8 cellular contexts compared by ENCODE assay signal in the genomic region with DNA sequence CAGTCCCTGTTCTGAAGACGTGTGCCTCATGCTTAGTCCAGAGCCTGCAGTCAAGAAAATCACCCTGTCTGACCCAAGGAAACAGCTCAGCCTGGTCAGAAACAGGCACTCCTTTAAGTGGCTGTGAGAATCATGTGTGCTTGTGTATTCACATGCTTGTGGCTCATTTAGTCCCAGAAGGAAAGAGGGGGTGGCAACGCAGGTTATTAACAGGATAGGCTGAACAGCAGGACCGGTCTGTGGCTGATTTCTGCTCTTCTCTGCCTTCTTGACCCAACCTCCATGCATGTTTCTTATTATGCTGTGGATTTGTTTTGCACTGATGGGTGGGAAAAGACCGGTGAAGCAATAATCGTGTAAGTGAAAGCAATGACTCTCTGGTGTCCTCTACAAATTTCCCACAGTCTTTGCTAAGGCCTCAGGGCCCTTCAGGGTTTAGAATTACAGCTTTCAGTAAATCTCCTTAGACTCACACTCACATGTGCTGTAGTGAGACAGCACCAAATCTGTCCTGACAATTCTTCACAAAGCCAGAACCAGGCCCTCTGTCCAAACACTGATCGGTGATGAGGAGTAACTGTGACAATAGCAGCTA.
DNase-seq lines count a peak whose midpoint lies in the region; ATAC-seq and TF ChIP-seq lines count a peak whose summit lies in the region.

No MANE protein-coding gene starts in this region.

- peaks cover 99% of the 10 kb centered on the region for H3K4me1 Mint-ChIP-seq in stimulated activated naive CD8-positive, alpha-beta T cell treated with anti-CD3 and anti-CD28 coated beads, Interleukin-15, Interleukin-2, amounts not matched to agents 100 ng/mL and 50 ng/mL, for 24 hours (ENCODE audit: low read depth)

- H3K9me3 Mint-ChIP-seq in stimulated activated naive CD8-positive, alpha-beta T cell treated with anti-CD3 and anti-CD28 coated beads, Interleukin-15, Interleukin-2, amounts not matched to agents 100 ng/mL and 50 ng/mL, for 24 hours = peaks cover 5% of the 10 kb centered on the region

- H3K36me3 Mint-ChIP-seq in stimulated activated naive CD8-positive, alpha-beta T cell treated with anti-CD3 and anti-CD28 coated beads, Interleukin-15, Interleukin-2, amounts not matched to agents 100 ng/mL and 50 ng/mL, for 24 hours (ENCODE audit: low read depth) = peaks cover 18% of the 10 kb centered on the region

- TF ChIP-seq CTCF in WERI-Rb-1 (IDR thresholded peaks at IDR 0.05; ENCODE audit: low read depth, low read length) (no peak), left lung (IDR thresholded peaks at IDR 0.05) (no peak)

- intact Hi-C loops in left lung (cut with DNase I) = loop anchor here in 1 of 2 donors (10.0 kb wide), 1 partner anchor 326 kb away; no protein-coding TSS in a partner anchor

- peak overlapping the region; percentile 11 for H3K4me3 Mint-ChIP-seq in stimulated activated naive CD8-positive, alpha-beta T cell treated with anti-CD3 and anti-CD28 coated beads, Interleukin-15, Interleukin-2, amounts not matched to agents 100 ng/mL and 50 ng/mL, for 24 hours

- ATAC-seq in stimulated activated naive CD8-positive, alpha-beta T cell treated with anti-CD3 and anti-CD28 coated beads, Interleukin-15, Interleukin-2, amounts not matched to agents 100 U/mL and 50 U/mL, for 24 hours = no peak
- peak; percentile 85 for ATAC-seq in left lung

- no peak for DNase-seq in stimulated activated naive CD8-positive, alpha-beta T cell treated with anti-CD3 and anti-CD28 coated beads, Interleukin-15, Interleukin-2, amounts not matched to agents 100 U/mL and 50 U/mL, for 24 hours
- peak; percentile 30 for DNase-seq in WERI-Rb-1
- DNase-seq in left lung = no peak
- DNase-seq in Ammon's horn (ENCODE audit: low spot score) = no peak
- DNase-seq in cerebellar cortex (ENCODE audit: low spot score) = no peak
- DNase-seq in C1 segment of cervical spinal cord (lab: John Stamatoyannopoulos, UW) = no peak
- DNase-seq in mesenteric fat pad (ENCODE audit: low spot score) = no peak

- no peaks in the 10 kb centered on the region for H3K27me3 Mint-ChIP-seq in stimulated activated naive CD8-positive, alpha-beta T cell treated with anti-CD3 and anti-CD28 coated beads, Interleukin-15, Interleukin-2, amounts not matched to agents 100 ng/mL and 50 ng/mL, for 24 hours

- H3K36me3 ChIP-seq in WERI-Rb-1 (no peaks in the 10 kb centered on the region), left lung (no peaks in the 10 kb centered on the region)

- H3K27ac ChIP-seq in WERI-Rb-1 = peak overlapping the region; percentile 7
- peak overlapping the region in 1 of 2 donors; percentile 25 for H3K27ac ChIP-seq in left lung

- H3K4me3 ChIP-seq in WERI-Rb-1 (ENCODE audit: low read depth, low read length) (no peak overlapping the region; the same call in 1 of the 2 replicates), left lung (no peak overlapping the region)

- peak overlapping the region; percentile 97 for H3K27ac Mint-ChIP-seq in stimulated activated naive CD8-positive, alpha-beta T cell treated with anti-CD3 and anti-CD28 coated beads, Interleukin-15, Interleukin-2, amounts not matched to agents 100 ng/mL and 50 ng/mL, for 24 hours

- peaks cover 0 to 16% of the 10 kb centered on the region in 2 donors for H3K4me1 ChIP-seq in left lung

- H3K9me3 ChIP-seq in WERI-Rb-1 (ENCODE audit: severe bottlenecking) (no peaks in the 10 kb centered on the region), left lung (no peaks in the 10 kb centered on the region)

- H3K27me3 ChIP-seq in WERI-Rb-1 (ENCODE audit: insufficient read depth, low read depth, severe bottlenecking) (no peaks in the 10 kb centered on the region), left lung (no peaks in the 10 kb centered on the region)
